Comparison of ENCODE assay signal across 8 cellular contexts in the genomic region with DNA sequence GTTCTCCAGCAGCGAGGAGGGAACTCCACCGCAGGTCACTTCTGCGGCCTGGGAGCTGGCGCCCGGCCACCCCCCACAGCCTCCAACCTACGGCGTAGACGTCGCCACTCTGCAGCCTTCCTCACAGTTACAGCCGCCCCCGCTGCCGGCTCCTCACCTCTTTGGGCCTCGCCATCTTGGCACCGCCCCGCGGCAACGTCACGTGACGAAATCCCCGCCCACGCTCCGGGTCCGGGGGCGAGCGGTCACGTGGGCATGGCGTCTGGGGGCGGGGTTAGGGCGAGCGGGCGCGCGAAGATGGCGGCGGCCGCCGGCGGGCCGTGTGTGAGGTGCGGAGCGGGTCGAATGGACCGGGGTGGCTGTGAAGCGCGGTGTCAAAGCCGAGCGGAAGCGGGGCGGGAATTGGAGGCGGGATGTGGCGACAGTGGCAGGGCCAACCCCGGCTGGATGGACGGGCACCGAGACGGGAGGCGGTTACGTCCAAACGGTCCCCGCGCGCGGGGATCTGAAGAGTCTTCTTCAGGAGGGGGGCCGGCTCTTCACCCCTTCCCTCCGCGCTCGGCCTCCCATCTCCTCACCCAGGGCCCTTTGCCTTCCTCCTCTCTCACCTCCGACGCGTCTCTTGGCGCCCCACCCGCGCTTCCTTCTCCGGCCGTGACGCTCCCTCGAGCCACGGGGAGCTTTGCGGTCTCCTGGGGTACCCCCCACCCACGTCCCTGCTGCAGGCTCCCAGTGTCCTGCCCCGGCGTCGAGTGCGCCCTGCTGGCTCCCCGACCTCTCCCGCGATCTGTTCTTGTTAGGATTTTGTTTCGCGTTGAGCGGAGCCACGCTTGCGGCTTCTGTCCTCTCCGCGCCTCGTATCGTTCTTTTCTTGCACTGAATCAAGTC. TPM values are rescaled to one million over a fixed set of nuclear protein-coding genes. Genes with fewer than 3 reads are reported as not detected.
DNase-seq lines count a peak whose midpoint lies in the region; ATAC-seq and TF ChIP-seq lines count a peak whose summit lies in the region.

A gene (minus strand): TSS at position 181 of the 888 bp plus-strand sequence. CDS start 300 bp downstream, outside the sequence.
A gene with protein sequence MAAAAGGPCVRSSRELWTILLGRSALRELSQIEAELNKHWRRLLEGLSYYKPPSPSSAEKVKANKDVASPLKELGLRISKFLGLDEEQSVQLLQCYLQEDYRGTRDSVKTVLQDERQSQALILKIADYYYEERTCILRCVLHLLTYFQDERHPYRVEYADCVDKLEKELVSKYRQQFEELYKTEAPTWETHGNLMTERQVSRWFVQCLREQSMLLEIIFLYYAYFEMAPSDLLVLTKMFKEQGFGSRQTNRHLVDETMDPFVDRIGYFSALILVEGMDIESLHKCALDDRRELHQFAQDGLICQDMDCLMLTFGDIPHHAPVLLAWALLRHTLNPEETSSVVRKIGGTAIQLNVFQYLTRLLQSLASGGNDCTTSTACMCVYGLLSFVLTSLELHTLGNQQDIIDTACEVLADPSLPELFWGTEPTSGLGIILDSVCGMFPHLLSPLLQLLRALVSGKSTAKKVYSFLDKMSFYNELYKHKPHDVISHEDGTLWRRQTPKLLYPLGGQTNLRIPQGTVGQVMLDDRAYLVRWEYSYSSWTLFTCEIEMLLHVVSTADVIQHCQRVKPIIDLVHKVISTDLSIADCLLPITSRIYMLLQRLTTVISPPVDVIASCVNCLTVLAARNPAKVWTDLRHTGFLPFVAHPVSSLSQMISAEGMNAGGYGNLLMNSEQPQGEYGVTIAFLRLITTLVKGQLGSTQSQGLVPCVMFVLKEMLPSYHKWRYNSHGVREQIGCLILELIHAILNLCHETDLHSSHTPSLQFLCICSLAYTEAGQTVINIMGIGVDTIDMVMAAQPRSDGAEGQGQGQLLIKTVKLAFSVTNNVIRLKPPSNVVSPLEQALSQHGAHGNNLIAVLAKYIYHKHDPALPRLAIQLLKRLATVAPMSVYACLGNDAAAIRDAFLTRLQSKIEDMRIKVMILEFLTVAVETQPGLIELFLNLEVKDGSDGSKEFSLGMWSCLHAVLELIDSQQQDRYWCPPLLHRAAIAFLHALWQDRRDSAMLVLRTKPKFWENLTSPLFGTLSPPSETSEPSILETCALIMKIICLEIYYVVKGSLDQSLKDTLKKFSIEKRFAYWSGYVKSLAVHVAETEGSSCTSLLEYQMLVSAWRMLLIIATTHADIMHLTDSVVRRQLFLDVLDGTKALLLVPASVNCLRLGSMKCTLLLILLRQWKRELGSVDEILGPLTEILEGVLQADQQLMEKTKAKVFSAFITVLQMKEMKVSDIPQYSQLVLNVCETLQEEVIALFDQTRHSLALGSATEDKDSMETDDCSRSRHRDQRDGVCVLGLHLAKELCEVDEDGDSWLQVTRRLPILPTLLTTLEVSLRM (N-terminal part only) (plus strand): TSS at position 277 of the 888 bp plus-strand sequence. CDS start 21 bp downstream, at position 298.

- H3K36me3 ChIP-seq in OCI-LY7 (ENCODE audit: insufficient read depth, low read length) (peaks cover 44% of the 10 kb centered on the region), mucosa of descending colon (ENCODE audit: low read depth) (no peaks in the 10 kb centered on the region)

- peak within 1 kb of the TSS; percentile 63 for H3K27ac ChIP-seq in OCI-LY7 (ENCODE audit: low read depth, low read length, poor library complexity, severe bottlenecking)

- peaks cover 21% of the 10 kb centered on the region; the same call in 1 of the 2 replicates for H3K79me2 ChIP-seq in OCI-LY7 (ENCODE audit: insufficient read depth, low read depth, low read length)

- peak; percentile 72 for ATAC-seq in GM21515 (IDR thresholded peaks at IDR 0.05; ENCODE audit: unreplicated experiment)
- ATAC-seq in mucosa of descending colon: peak; percentile 96

- H3K4me1 ChIP-seq in OCI-LY7 (ENCODE audit: insufficient read depth, low read length, poor library complexity, severe bottlenecking) (peaks cover 14% of the 10 kb centered on the region), mucosa of descending colon (ENCODE audit: low read depth) (peaks cover 11% of the 10 kb centered on the region)

- intact Hi-C loops in OCI-LY7 (cut with micrococcal nuclease; ENCODE audit: unreplicated experiment): loop anchor here (5.0 kb wide), 1 partner anchor 85 kb away; no protein-coding TSS in a partner anchor
- intact Hi-C loops in mucosa of descending colon (cut with DNase I, micrococcal nuclease): no loop called here

- no peak for TF ChIP-seq CTCF in OCI-LY7 (conservative IDR thresholded peaks at IDR 0.05; ENCODE audit: low read length)
- TF ChIP-seq CTCF in epithelial cell of esophagus (IDR thresholded peaks at IDR 0.05; ENCODE audit: insufficient read depth, low read depth, low read length, missing control alignments): no peak
- TF ChIP-seq CTCF in mucosa of descending colon (IDR thresholded peaks at IDR 0.05): no peak

- H3K4me3 ChIP-seq in OCI-LY7 (ENCODE audit: low read depth, low read length, poor library complexity, severe bottlenecking) (peak within 1 kb of the TSS; percentile 95), epithelial cell of esophagus (ENCODE audit: low read length) (peak within 1 kb of the TSS; percentile 86), mucosa of descending colon (peak within 1 kb of the TSS; percentile 76)

- POLR2A ChIA-PET in OCI-LY7 (lab: Charles Lee): interaction anchor here (0.6 to 0.8 kb wide), 3 partner anchors 11 to 342 kb away, joined by 3 to 5 read pairs (median 4); no protein-coding TSS in a partner anchor

- peak within 1 kb of the TSS; percentile 63 for H2AFZ ChIP-seq in OCI-LY7 (ENCODE audit: low read length)

- no peaks in the 10 kb centered on the region for H4K20me1 ChIP-seq in OCI-LY7 (ENCODE audit: insufficient read depth, low read length)

- no TSS peak for BruUV-seq in OCI-LY7 (replicated peaks; lab: Mats Ljungman, UMichigan)

- DNase-seq in DMS 273 (lab: John Stamatoyannopoulos, UW; ENCODE audit: unreplicated experiment) (peak; percentile 97), HuH-7 (ENCODE audit: low spot score) (peak; percentile 99), OCI-LY7 (ENCODE audit: low spot score) (peak; percentile 94), activated T-cell treated with anti-CD3 and anti-CD28 coated beads for 24 hours (ENCODE audit: low read depth) (peak; percentile 99), epithelial cell of esophagus (ENCODE audit: low read depth) (peak; percentile 94), mucosa of descending colon (peak; percentile 97 to 99 (median 99))
- DNase-seq in stimulated activated CD8-positive, alpha-beta memory T cell treated with anti-CD3 and anti-CD28 coated beads, Interleukin-4, amount 100 ng/mL, for 1 hour (ENCODE audit: low read depth in 2 of 2, low spot score in 1 of 2): peak; percentile 98

- CTCF ChIA-PET in OCI-LY7 (lab: Charles Lee; ENCODE audit: unreplicated experiment): no interaction called here

- no peaks in the 10 kb centered on the region for H3K9me2 ChIP-seq in OCI-LY7 (ENCODE audit: insufficient read depth, low read length)

- H3K9me3 ChIP-seq in OCI-LY7 (ENCODE audit: low read length) (no peaks in the 10 kb centered on the region), mucosa of descending colon (no peaks in the 10 kb centered on the region)

- H3K4me2 ChIP-seq in OCI-LY7 (ENCODE audit: low read length): peak within 1 kb of the TSS; percentile 82

RNA-seq across cellular contexts. Expression of the first gene that starts in this region (rescaled TPM):
- 9.6 and 11.2 TPM in 2 replicates for total RNA-seq in OCI-LY7 (2014; rRNA removed; shearing (Covaris generic))
- total RNA-seq in OCI-LY7 (2022) (5.1 and 5.8 TPM in 2 replicates), mucosa of descending colon (1 to 10 TPM; 8.7 to 9.9 (median 9.7) TPM)

RNA-seq across cellular contexts. Expression of the second gene that starts in this region (rescaled TPM):
- 70.5 and 73.6 TPM in 2 replicates for total RNA-seq in OCI-LY7 (2014; rRNA removed; shearing (Covaris generic))
- total RNA-seq in OCI-LY7 (2022) (83.8 and 91.6 TPM in 2 replicates), mucosa of descending colon (10 to 100 TPM; 24.4 to 36.7 (median 30.4) TPM)

Comparison
In these comparisons a context has a peak if more than half of its experiments do, and no peak if none do; other contexts are left out.
1. Peak in every context shown above with its lines: DNase-seq, ATAC-seq, H3K4me3 ChIP-seq and H3K27ac ChIP-seq.